1 cellular context compared by ENCODE assay signal in the genomic region with DNA sequence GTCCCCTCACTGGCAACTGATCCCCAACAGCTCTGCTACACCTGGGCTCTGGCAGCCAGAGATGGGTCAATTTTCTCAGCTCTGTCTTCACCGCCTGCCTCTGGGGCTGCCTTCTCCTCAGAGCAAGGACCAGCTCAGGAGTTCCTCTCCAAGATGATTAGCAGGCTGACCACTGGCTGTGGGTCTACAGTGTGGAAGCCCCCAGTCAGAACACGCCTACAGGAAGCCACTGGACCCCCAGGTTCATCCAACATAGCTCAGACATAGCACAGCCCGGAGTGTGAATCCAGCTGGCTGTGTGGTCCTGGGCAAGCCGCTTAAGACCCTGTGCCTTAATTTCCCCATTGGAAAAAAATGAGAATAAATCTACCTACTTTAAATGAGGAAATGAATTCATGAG.
TF ChIP-seq lines count a peak whose summit lies in the region.

No MANE protein-coding gene starts in this region.

TF ChIP-seq in HepG2, 621 proteins besides CTCF, POLR2A, EP300 and RAD21:
- TF ChIP-seq ZNF883 (CRISPR knock-in tag; IDR thresholded peaks at IDR 0.05; ENCODE audit: not compliant biosample characterization) (peak; percentile 21), GTF3A (CRISPR knock-in tag; conservative IDR thresholded peaks at IDR 0.05) (0 out of 2 replicates have a peak, but pooled peaks have one; percentile 27), ZNF530 (CRISPR knock-in tag; IDR thresholded peaks at IDR 0.05; ENCODE audit: low read depth) (no peak)
- TF ChIP-seq, protein P1, sequence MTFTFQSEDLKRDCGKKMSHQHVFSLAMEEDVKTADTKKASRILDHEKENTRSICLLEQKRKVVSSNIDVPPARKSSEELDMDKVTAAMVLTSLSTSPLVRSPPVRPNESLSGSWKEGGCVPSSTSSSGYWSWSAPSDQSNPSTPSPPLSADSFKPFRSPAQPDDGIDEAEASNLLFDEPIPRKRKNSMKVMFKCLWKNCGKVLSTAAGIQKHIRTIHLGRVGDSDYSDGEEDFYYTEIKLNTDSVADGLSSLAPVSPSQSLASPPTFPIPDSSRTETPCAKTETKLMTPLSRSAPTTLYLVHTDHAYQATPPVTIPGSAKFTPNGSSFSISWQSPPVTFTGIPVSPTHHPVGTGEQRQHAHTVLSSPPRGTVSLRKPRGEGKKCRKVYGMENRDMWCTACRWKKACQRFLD (CRISPR knock-in tag; IDR thresholded peaks at IDR 0.05; ENCODE audit: borderline replicate concordance), result 0 out of 2 replicates have a peak, but pooled peaks have one; percentile 9
